ENCODE assay signal across 28 cellular contexts in the genomic region with DNA sequence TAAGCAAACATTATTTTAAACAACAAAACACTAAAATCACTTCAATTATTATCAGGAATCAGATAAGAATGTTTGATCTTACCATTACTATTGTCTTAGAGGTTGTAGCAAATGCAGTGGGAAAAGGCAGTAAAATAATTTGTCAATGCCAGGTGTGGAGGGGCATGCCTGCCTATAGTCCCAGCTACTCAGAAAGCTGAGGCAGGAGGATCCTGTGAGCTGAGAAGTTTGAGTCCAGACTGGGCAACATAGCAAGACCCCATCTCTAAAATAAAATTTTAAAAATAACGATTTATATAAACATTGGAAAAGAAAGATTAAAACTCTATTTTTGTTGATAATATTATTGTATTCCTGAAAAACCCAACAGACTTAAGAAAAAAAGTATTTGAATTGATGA.
"Had no signal": no experiment of that assay in that cellular context is flagged by ENCODE, and none has a peak within 500 bp of the region (broad histone marks: within the 10 kb centered on the region; RNA-seq: fewer than 3 reads in every experiment).

No MANE protein-coding gene starts in this region.

- DNase-seq: colonic mucosa; cortex of kidney; dermis blood vessel endothelial cell; dorsolateral prefrontal cortex; effector CD4-positive, alpha-beta T cell; effector CD8-positive, alpha-beta T cell; effector memory CD4-positive, alpha-beta T cell; effector memory CD8-positive, alpha-beta T cell; endodermal cell; erythroblast; esophagus squamous epithelium; foreskin fibroblast; foreskin keratinocyte; foreskin melanocyte; gastrocnemius medialis; glutamatergic neuron; head of caudate nucleus; heart left ventricle; heart right ventricle had no signal

- H3K27ac Mint-ChIP-seq: dendritic cell treated with granulocyte-macrophage colony-stimulating factor and Interleukin-4, amounts not matched to agents 40 ng/mL and 50 ng/mL, for 4 days; effector memory CD8-positive, alpha-beta T cell; endodermal cell had no signal

- H3K9me3 ChIP-seq: colonic mucosa, esophagus muscularis mucosa, esophagus squamous epithelium, gastrocnemius medialis, gastroesophageal sphincter, heart left ventricle, heart right ventricle had no signal

- H3K79me2 ChIP-seq: hepatocyte had no signal

- H3K27me3 ChIP-seq: colonic mucosa, dorsolateral prefrontal cortex, esophagus muscularis mucosa, esophagus squamous epithelium, gastrocnemius medialis, gastroesophageal sphincter, heart left ventricle, heart right ventricle, hepatocyte had no signal

- H3K4me1 ChIP-seq: colonic mucosa, esophagus squamous epithelium had no signal

- H3K36me3 ChIP-seq: colonic mucosa, esophagus muscularis mucosa, esophagus squamous epithelium, gastrocnemius medialis, gastroesophageal sphincter, heart left ventricle, heart right ventricle had no signal

- FAIRE-seq: endothelial cell of umbilical vein, frontal cortex had no signal

- H3K4me3 Mint-ChIP-seq: dendritic cell treated with granulocyte-macrophage colony-stimulating factor and Interleukin-4, amounts not matched to agents 40 ng/mL and 50 ng/mL, for 4 days; effector memory CD8-positive, alpha-beta T cell; endodermal cell had no signal

- H3K4me3 ChIP-seq: colonic mucosa, coronary artery, dorsolateral prefrontal cortex, esophagus muscularis mucosa, esophagus squamous epithelium, gastrocnemius medialis, gastroesophageal sphincter, heart left ventricle, heart right ventricle, hepatocyte had no signal

- H3K27ac ChIP-seq: colonic mucosa, coronary artery, dorsolateral prefrontal cortex, epithelial cell of prostate, esophagus muscularis mucosa, esophagus squamous epithelium, foreskin keratinocyte, gastrocnemius medialis, gastroesophageal sphincter, heart left ventricle, heart right ventricle, hepatocyte had no signal

- H3K4me2 ChIP-seq: hepatocyte had no signal

- H3K4me1 Mint-ChIP-seq: endodermal cell had no signal

- H2AFZ ChIP-seq: hepatocyte had no signal

- H3K9me3 Mint-ChIP-seq: dendritic cell treated with granulocyte-macrophage colony-stimulating factor and Interleukin-4, amounts not matched to agents 40 ng/mL and 50 ng/mL, for 4 days; effector memory CD8-positive, alpha-beta T cell; endodermal cell had no signal

- ATAC-seq: effector memory CD8-positive, alpha-beta T cell; esophagus mucosa; foreskin keratinocyte; gastrocnemius medialis; gastroesophageal sphincter; heart left ventricle; heart right ventricle had no signal
